1 cellular context compared by ENCODE assay signal in genomic region chr14:87178277-87178676, GRCh38.
TF ChIP-seq lines count a peak whose summit lies in the region.

No MANE protein-coding gene starts in this region.

TF ChIP-seq in HepG2, 621 proteins besides CTCF, POLR2A, EP300 and RAD21 (continued from another document):
- no peak for TF ChIP-seq HINFP (CRISPR knock-in tag; IDR thresholded peaks at IDR 0.05; ENCODE audit: low read depth)
- no peak for TF ChIP-seq ZNF674 (CRISPR knock-in tag; IDR thresholded peaks at IDR 0.05; ENCODE audit: low read depth)
- no peak for TF ChIP-seq ZBTB34 (CRISPR knock-in tag; IDR thresholded peaks at IDR 0.05)
- TF ChIP-seq MAFK (conservative IDR thresholded peaks at IDR 0.05 in 1 of 2, IDR thresholded peaks at IDR 0.05 in 1 of 2; ENCODE audit: low read length in 2 of 2) = peak; percentile 64 to 73
- TF ChIP-seq STAT5B (CRISPR knock-in tag; IDR thresholded peaks at IDR 0.05) = no peak
- TF ChIP-seq PAF1 (CRISPR knock-in tag; IDR thresholded peaks at IDR 0.05) = no peak
- TF ChIP-seq MYC (CRISPR knock-in tag; IDR thresholded peaks at IDR 0.05; ENCODE audit: borderline replicate concordance) = no peak
- TF ChIP-seq ZNF841 (CRISPR knock-in tag; IDR thresholded peaks at IDR 0.05; ENCODE audit: borderline replicate concordance) = no peak
- no peak for TF ChIP-seq ZBTB14 (CRISPR knock-in tag; IDR thresholded peaks at IDR 0.05)
- no peak for TF ChIP-seq FOXK2 (IDR thresholded peaks at IDR 0.05)
- TF ChIP-seq JDP2 (CRISPR knock-in tag; IDR thresholded peaks at IDR 0.05; ENCODE audit: borderline replicate concordance) = no peak
